ENCODE assay signal across 26 cellular contexts in the genomic region with DNA sequence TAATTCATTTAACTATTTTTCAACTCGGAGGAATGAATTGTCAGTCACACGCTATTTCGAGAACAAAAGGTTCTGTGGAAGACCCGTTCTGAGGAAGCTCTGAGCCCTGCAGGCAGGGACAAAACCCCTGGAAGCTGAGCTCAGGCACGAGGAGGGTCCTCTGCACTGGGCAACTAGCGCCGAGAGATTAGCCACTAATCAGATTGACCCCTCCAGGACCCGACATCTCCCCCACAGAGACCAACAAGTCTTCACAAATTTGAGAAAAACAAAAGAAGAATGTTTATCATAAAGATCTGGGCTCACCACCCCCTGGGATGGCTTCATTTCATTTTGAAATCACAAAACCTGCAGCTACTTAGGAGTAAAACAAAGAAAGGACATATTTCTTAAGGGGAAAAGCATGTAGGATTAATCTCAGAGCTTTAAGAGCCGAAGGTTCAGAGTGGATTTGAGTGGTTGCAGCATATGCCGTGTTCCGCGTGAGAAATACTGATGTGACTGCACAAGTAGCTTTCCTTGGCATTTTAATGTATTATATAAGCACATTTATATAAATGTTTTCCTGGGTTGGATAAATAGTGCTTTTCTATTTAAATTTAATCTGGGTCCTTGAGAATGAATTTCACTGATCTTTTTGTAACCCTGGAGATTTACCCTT. TPM values are rescaled to one million over a fixed set of nuclear protein-coding genes. Genes with fewer than 3 reads are reported as not detected.
DNase-seq lines count a peak whose midpoint lies in the region; ATAC-seq and TF ChIP-seq lines count a peak whose summit lies in the region.
"Had no signal": no experiment of that assay in that cellular context is flagged by ENCODE, and none has a peak within 500 bp of the region (broad histone marks: within the 10 kb centered on the region; RNA-seq: fewer than 3 reads in every experiment).

No MANE protein-coding gene starts in this region.

- no CpG with 5 or more reads among the region's 12 CpGs for WGBS in H9 (ENCODE audit: extremely low coverage, insufficient read length, low lambda C conversion rate)
- 14 to 67% methylated on average over 5 to 12 of the region's 12 CpGs for WGBS in endodermal cell (ENCODE audit: insufficient coverage in 1 of 2, insufficient read length in 1 of 2), 2 experiments

- H4K91ac ChIP-seq in H9 (ENCODE audit: insufficient read length, low read depth, low read length): no peak overlapping the region

- H3K9ac ChIP-seq in H9 (ENCODE audit: extremely low read depth, insufficient read length, low read length) (no peak overlapping the region), SK-N-MC (ENCODE audit: insufficient read length) (peak overlapping the region; percentile 43), endodermal cell (ENCODE audit: extremely low read depth, low read length, poor library complexity, severe bottlenecking) (no peak overlapping the region)

- peaks cover 3 to 4% of the 10 kb centered on the region in 2 experiments for H3K9me3 Mint-ChIP-seq in H9
- no peaks in the 10 kb centered on the region for H3K9me3 Mint-ChIP-seq in endodermal cell
- no peaks in the 10 kb centered on the region for H3K9me3 Mint-ChIP-seq in MCF 10A (ENCODE audit: unreplicated experiment)
- H3K9me3 Mint-ChIP-seq: activated CD4-positive, alpha-beta memory T cell treated with anti-CD3 and anti-CD28 coated beads for 36 hours; activated T-cell treated with anti-CD3 and anti-CD28 coated beads, Interleukin-2, amount 50 U/mL, for 72 hours; CD8-positive, alpha-beta T cell had no signal

- peaks cover 30% of the 10 kb centered on the region for H3K27me3 Mint-ChIP-seq in H9 (ENCODE audit: low read depth)
- peaks cover 22% of the 10 kb centered on the region for H3K27me3 Mint-ChIP-seq in endodermal cell (ENCODE audit: insufficient read depth)
- H3K27me3 Mint-ChIP-seq in MCF 10A (ENCODE audit: insufficient read depth, unreplicated experiment): peaks cover 39% of the 10 kb centered on the region

- no peak overlapping the region for H2BK5ac ChIP-seq in H9 (ENCODE audit: insufficient read length, low read length)

- no peaks in the 10 kb centered on the region for H4K20me1 ChIP-seq in H9 (ENCODE audit: control insufficient read depth, insufficient read depth, insufficient read length)

- intact Hi-C loops in posterior vena cava (cut with DNase I) (no loop called here), MCF 10A (cut with micrococcal nuclease) (no loop called here)

- H3K4me3 Mint-ChIP-seq in H9 (no peak overlapping the region), endodermal cell (peak overlapping the region; percentile 35), MCF 10A (ENCODE audit: unreplicated experiment) (no peak overlapping the region)
- H3K4me3 Mint-ChIP-seq: activated CD4-positive, alpha-beta memory T cell treated with anti-CD3 and anti-CD28 coated beads for 36 hours; activated T-cell treated with anti-CD3 and anti-CD28 coated beads, Interleukin-2, amount 50 U/mL, for 72 hours; CD8-positive, alpha-beta T cell had no signal

- no peaks in the 10 kb centered on the region for H3K27me3 ChIP-seq in H9 (ENCODE audit: insufficient read depth, low read length)
- no peaks in the 10 kb centered on the region for H3K27me3 ChIP-seq in endodermal cell (ENCODE audit: control insufficient read depth, insufficient read depth, low read length, poor library complexity, severe bottlenecking)
- H3K27me3 ChIP-seq: BE2C had no signal

- H2BK12ac ChIP-seq in H9 (ENCODE audit: insufficient read length, low read depth, low read length): no peak overlapping the region

- no peak overlapping the region for H2AFZ ChIP-seq in H9 (ENCODE audit: low read length)

- H4K5ac ChIP-seq in H9 (ENCODE audit: insufficient read length, low read depth, low read length): no peak overlapping the region

- H3K9me3 ChIP-seq in H9 (ENCODE audit: control insufficient read depth, low read depth, low read length) (no peaks in the 10 kb centered on the region), SK-N-MC (ENCODE audit: low read depth, low read length) (no peaks in the 10 kb centered on the region), endodermal cell (ENCODE audit: control insufficient read depth, low read length) (no peaks in the 10 kb centered on the region)
- H3K9me3 ChIP-seq: BE2C, left lung, neutrophil, tibial artery had no signal

- H2BK15ac ChIP-seq in H9 (ENCODE audit: low read depth, low read length): no peak overlapping the region

- H3K56ac ChIP-seq in H9 (ENCODE audit: insufficient read length, low read depth, low read length): no peak overlapping the region

- H3K4me1 ChIP-seq in H9 (ENCODE audit: insufficient read depth, low read length) (peaks cover 1% of the 10 kb centered on the region; the same call in 1 of the 2 replicates), endodermal cell (ENCODE audit: control insufficient read depth, insufficient read depth, low read length) (peaks cover 13% of the 10 kb centered on the region)
- H3K4me1 ChIP-seq: left lung, tibial artery had no signal

- H3K4me1 Mint-ChIP-seq in H9: peaks cover 27 to 49% of the 10 kb centered on the region in 2 experiments
- peaks cover 35% of the 10 kb centered on the region for H3K4me1 Mint-ChIP-seq in endodermal cell
- no peaks in the 10 kb centered on the region for H3K4me1 Mint-ChIP-seq in MCF 10A (ENCODE audit: insufficient read depth, unreplicated experiment)

- H3K23ac ChIP-seq in H9 (ENCODE audit: insufficient read length, low read depth, low read length): no peak overlapping the region

- H3K4me3 ChIP-seq in SK-N-MC (peak overlapping the region; percentile 64), endodermal cell (ENCODE audit: low read length) (peak overlapping the region; percentile 32)
- H3K4me3 ChIP-seq: GM12878, left lung, tibial artery had no signal

- ATAC-seq in HG03108 (IDR thresholded peaks at IDR 0.05; ENCODE audit: unreplicated experiment): no peak
- ATAC-seq: activated T-cell treated with anti-CD3 and anti-CD28 coated beads, Interleukin-2, amount 50 U/mL, for 72 hours; CD8-positive, alpha-beta T cell; GM12878; left lung; sciatic nerve had no signal

- H3K4me2 ChIP-seq in H9 (ENCODE audit: insufficient read depth, insufficient read length, low read length): no peak overlapping the region

- H3K79me2 ChIP-seq in H9 (ENCODE audit: insufficient read depth, low read length): no peaks in the 10 kb centered on the region

- H3K79me1 ChIP-seq in H9 (ENCODE audit: insufficient read depth, low read depth, low read length, poor library complexity, severe bottlenecking): no peaks in the 10 kb centered on the region

- no peak overlapping the region for H2AK5ac ChIP-seq in H9 (ENCODE audit: insufficient read length, low read length)

- H3T11ph ChIP-seq in H9 (ENCODE audit: low read length): no peak overlapping the region

- peak overlapping the region in 2 of 3 experiments; percentile 12 to 85; a peak in 2 of 7 replicates for H3K27ac Mint-ChIP-seq in H9
- peak overlapping the region; percentile 87 for H3K27ac Mint-ChIP-seq in endodermal cell
- no peak overlapping the region for H3K27ac Mint-ChIP-seq in MCF 10A (ENCODE audit: low read depth, unreplicated experiment)
- H3K27ac Mint-ChIP-seq: activated CD4-positive, alpha-beta memory T cell treated with anti-CD3 and anti-CD28 coated beads for 36 hours; activated T-cell treated with anti-CD3 and anti-CD28 coated beads, Interleukin-2, amount 50 U/mL, for 72 hours; CD8-positive, alpha-beta T cell; progenitor cell of endocrine pancreas had no signal

- H3K36me3 ChIP-seq in SK-N-MC (ENCODE audit: insufficient read depth, low read length) (no peaks in the 10 kb centered on the region), endodermal cell (ENCODE audit: control insufficient read depth, insufficient read depth, low read length) (no peaks in the 10 kb centered on the region)
- H3K36me3 ChIP-seq: BE2C, left lung, neutrophil, tibial artery had no signal

- no peak overlapping the region for H3K18ac ChIP-seq in H9 (ENCODE audit: insufficient read length, low read depth, low read length)

- no TSS peak for BruUV-seq in MCF 10A (replicated peaks; lab: Mats Ljungman, UMichigan)

- CTCF ChIA-PET in MCF 10A (lab: Yijun Ruan, JAX): no interaction called here

- DNase-seq in H9 (no peak), SK-N-MC (ENCODE audit: low read depth, low spot score) (peak; percentile 44), endodermal cell (peak; percentile 81), posterior vena cava (ENCODE audit: low spot score) (peak; percentile 13), MCF 10A (ENCODE audit: unreplicated experiment) (no peak), medulla oblongata (ENCODE audit: extremely low spot score) (no peak)
- DNase-seq: activated CD4-positive, alpha-beta memory T cell treated with anti-CD3 and anti-CD28 coated beads for 36 hours; activated CD4-positive, CD25-positive, alpha-beta regulatory T cell treated with anti-CD3 and anti-CD28 coated beads, Interleukin-2, amount 50 U/mL, for 72 hours; activated naive CD4-positive, alpha-beta T cell; activated T-cell treated with anti-CD3 and anti-CD28 coated beads, Interleukin-2, amount 50 U/mL, for 72 hours; BE2C; CD8-positive, alpha-beta T cell; NCI-H1048; NCI-H1694; NCI-H526; Right ventricle myocardium superior; stimulated activated CD4-positive, alpha-beta T cell treated with anti-CD3 and anti-CD28 coated beads, Interleukin-2, amount 100 ng/mL, for 48 hours; T-helper 2 cell; tibial artery had no signal

- no peaks in the 10 kb centered on the region for H3K23me2 ChIP-seq in H9 (ENCODE audit: insufficient read length, low read depth, low read length, poor library complexity, severe bottlenecking)

- POLR2A ChIA-PET in MCF 10A (lab: Yijun Ruan, JAX): no interaction called here

- no peak overlapping the region for H3K14ac ChIP-seq in H9 (ENCODE audit: insufficient read depth, low read length)

- H3K36me3 Mint-ChIP-seq in H9 (ENCODE audit: insufficient read depth in 1 of 3, low read depth in 3 of 3) (no peaks in the 10 kb centered on the region; a peak in 1 of 7 replicates), endodermal cell (ENCODE audit: low read depth) (no peaks in the 10 kb centered on the region), MCF 10A (ENCODE audit: insufficient read depth, unreplicated experiment) (no peaks in the 10 kb centered on the region)
- H3K36me3 Mint-ChIP-seq: activated CD4-positive, alpha-beta memory T cell treated with anti-CD3 and anti-CD28 coated beads for 36 hours; CD8-positive, alpha-beta T cell had no signal

- TF ChIP-seq CTCF in H9 (conservative IDR thresholded peaks at IDR 0.05) (no peak), endodermal cell (conservative IDR thresholded peaks at IDR 0.05) (no peak), MCF 10A (IDR thresholded peaks at IDR 0.05; ENCODE audit: unreplicated experiment) (no peak)

- no peak overlapping the region for H3K4ac ChIP-seq in H9 (ENCODE audit: low read depth, low read length)

- H2BK120ac ChIP-seq in H9 (ENCODE audit: low read depth, low read length, poor library complexity, severe bottlenecking): no peak overlapping the region

- H2BK20ac ChIP-seq in H9 (ENCODE audit: low read depth, low read length, poor library complexity, severe bottlenecking): no peak overlapping the region

- H4K8ac ChIP-seq in H9 (replicated peaks; ENCODE audit: insufficient read length, low read depth, low read length): no peak overlapping the region

- no peak overlapping the region for H3K27ac ChIP-seq in H9 (ENCODE audit: insufficient read length, low read depth, low read length)
- peak overlapping the region; percentile 90 for H3K27ac ChIP-seq in SK-N-MC
- no peak overlapping the region for H3K27ac ChIP-seq in endodermal cell (ENCODE audit: low read depth, low read length)
- H3K27ac ChIP-seq: epithelial cell of prostate, left lung, neutrophil, tibial artery had no signal

RNA-seq across cellular contexts. Expression of a gene that starts 41.8 kb away (rescaled TPM):
- 7.2 and 8.6 TPM in 2 replicates for total RNA-seq in H9 (2021)
- 10 to 100 TPM; 16.0 to 17.3 TPM for total RNA-seq in endodermal cell
- 6.2 TPM for polyA plus RNA-seq in endodermal cell (2013, experiment 1 of 2)
- polyA plus RNA-seq in endodermal cell (2013, experiment 2 of 2): 6.1 TPM
- 10 to 100 TPM; 56.4 to 61.5 TPM for total RNA-seq in posterior vena cava
- 0.28 and 0.32 TPM in 2 replicates for total RNA-seq in MCF 10A (2022)
- total RNA-seq: activated CD4-positive, alpha-beta memory T cell treated with anti-CD3 and anti-CD28 coated beads for 36 hours; activated T-cell treated with anti-CD3 and anti-CD28 coated beads, Interleukin-2, amount 50 U/mL, for 72 hours; CD8-positive, alpha-beta T cell had no signal
- polyA plus RNA-seq: GM12878 had no signal

Comparison
In these comparisons a context has a peak if more than half of its experiments do, and no peak if none do; other contexts are left out.
1. DNase-seq: peak in SK-N-MC (single experiment), endodermal cell (single experiment) and posterior vena cava (single experiment); none in H9 (single experiment), MCF 10A (single experiment) and medulla oblongata (single experiment).